ENCODE assay signal across 8 cellular contexts in genomic region chr6:161976569-161976968, GRCh38.
"Had no signal": no experiment of that assay in that cellular context is flagged by ENCODE, and none has a peak within 500 bp of the region (broad histone marks: within the 10 kb centered on the region; RNA-seq: fewer than 3 reads in every experiment).

No MANE protein-coding gene starts in this region.

- H3K27ac ChIP-seq: GM23248, HL-60 had no signal

- H3K36me3 ChIP-seq: HAP-1 had no signal

- H3K4me3 ChIP-seq: GM23248, HAP-1 had no signal

- H3K4me1 ChIP-seq: HAP-1 had no signal

- H3K9me3 ChIP-seq: HAP-1 had no signal

- DNase-seq: GM23248, GOT3, H7, HFFc6, KG1 had no signal

- H2AFZ ChIP-seq: GM23248 had no signal

- ATAC-seq: HCT116 had no signal

- H3K9ac ChIP-seq: GM23248 had no signal
